In genomic region chr12:131928080-131928764, GRCh38 we compare ENCODE assay signal across 1 cellular context.
TF ChIP-seq lines count a peak whose summit lies in the region.

No MANE protein-coding gene starts in this region.

TF ChIP-seq in HCT116, 20 proteins besides CTCF, POLR2A, EP300 and RAD21 (continued from another document):
- TF ChIP-seq EGR1 (IDR thresholded peaks at IDR 0.05; ENCODE audit: low read depth) (no peak), ELF1 (IDR thresholded peaks at IDR 0.05; ENCODE audit: borderline replicate concordance, low read depth) (no peak), FOSL1 (IDR thresholded peaks at IDR 0.05; ENCODE audit: low read depth) (no peak), SIN3A (IDR thresholded peaks at IDR 0.05; ENCODE audit: low read depth) (no peak), ZNF274 (IDR thresholded peaks at IDR 0.05; ENCODE audit: low read depth, low read length) (no peak), SP1 (IDR thresholded peaks at IDR 0.05; ENCODE audit: low read depth) (no peak), POLR2AphosphoS5 (IDR thresholded peaks at IDR 0.05; ENCODE audit: low read depth, low read length) (no peak), ATF3 (IDR thresholded peaks at IDR 0.05) (no peak), EZH2phosphoT487 (IDR thresholded peaks at IDR 0.05; ENCODE audit: borderline replicate concordance) (no peak), MAX (IDR thresholded peaks at IDR 0.05) (no peak), YY1 (IDR thresholded peaks at IDR 0.05; ENCODE audit: extremely low read depth, insufficient replicate concordance, low read depth, low read length) (no peak), ZFX (IDR thresholded peaks at IDR 0.05) (no peak), CBX3 (IDR thresholded peaks at IDR 0.05; ENCODE audit: low read depth) (no peak), JUND (IDR thresholded peaks at IDR 0.05) (no peak)
